20 cellular contexts compared by ENCODE assay signal in the genomic region with DNA sequence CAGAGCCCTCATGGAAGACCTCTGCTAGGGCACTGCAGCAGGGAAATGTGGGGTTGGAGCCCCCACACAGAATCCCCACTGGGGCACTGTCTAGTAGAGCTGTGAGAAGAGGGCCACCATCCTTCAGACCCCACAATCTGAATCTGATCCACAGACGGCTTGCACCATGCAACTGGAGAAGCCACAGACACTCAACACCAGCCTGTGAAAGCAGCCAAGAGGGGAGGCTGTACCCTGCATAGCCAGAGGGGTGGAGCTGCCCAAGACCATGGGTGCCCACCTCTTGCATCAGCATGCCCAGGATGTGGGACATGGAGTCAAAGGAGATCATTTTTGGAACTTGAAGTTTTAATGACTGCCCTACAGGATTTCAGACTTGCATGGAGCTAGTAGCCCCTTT. TPM values are rescaled to one million over a fixed set of nuclear protein-coding genes. Genes with fewer than 3 reads are reported as not detected.
"Had no signal": no experiment of that assay in that cellular context is flagged by ENCODE, and none has a peak within 500 bp of the region (broad histone marks: within the 10 kb centered on the region; RNA-seq: fewer than 3 reads in every experiment).

No MANE protein-coding gene starts in this region.

- ATAC-seq: activated T-helper 17 cell treated with anti-CD3 and anti-CD28 coated beads, Interleukin-2, amount 50 U/mL, for 72 hours; body of pancreas; heart right ventricle; left lobe of liver; lower lobe of right lung; mucosa of descending colon; sciatic nerve; stimulated activated effector memory CD8-positive, alpha-beta T cell treated with anti-CD3 and anti-CD28 coated beads, Interleukin-12 subunit alpha, Interleukin-12 subunit beta, amount 100 ng/mL, for 72 hours had no signal

- H3K4me3 ChIP-seq: body of pancreas, cardiac muscle cell, heart right ventricle, lower lobe of right lung, mucosa of descending colon, neural progenitor cell, transverse colon, vagina had no signal

- DNase-seq: activated CD4-positive, alpha-beta T cell treated with anti-CD3 and anti-CD28 coated beads, Interleukin-2, amount 50 U/mL, for 1 hour; anterior cingulate cortex; body of pancreas; erythroblast; foreskin fibroblast; heart right ventricle; kidney; lower lobe of right lung; mesendoderm; mucosa of descending colon; small intestine; stimulated activated CD4-positive, alpha-beta T cell treated with anti-CD3 and anti-CD28 coated beads, Interleukin-2, amount 100 ng/mL, for 24 hours; transverse colon had no signal

- H3K4me2 ChIP-seq: neural progenitor cell had no signal

- H3K27ac Mint-ChIP-seq: activated T-helper 17 cell treated with anti-CD3 and anti-CD28 coated beads, Interleukin-2, amount 50 U/mL, for 72 hours; neural progenitor cell had no signal

- H2AFZ ChIP-seq: neural progenitor cell had no signal

- H3K36me3 ChIP-seq: cardiac muscle cell, heart right ventricle, lower lobe of right lung, neural progenitor cell, transverse colon, vagina had no signal

- H3K27me3 ChIP-seq: body of pancreas, cardiac muscle cell, heart right ventricle, neural progenitor cell, transverse colon, vagina had no signal

- H3K27me3 Mint-ChIP-seq: activated T-helper 17 cell treated with anti-CD3 and anti-CD28 coated beads, Interleukin-2, amount 50 U/mL, for 72 hours had no signal

- H3K4me3 Mint-ChIP-seq: activated T-helper 17 cell treated with anti-CD3 and anti-CD28 coated beads, Interleukin-2, amount 50 U/mL, for 72 hours; neural progenitor cell; stimulated activated effector memory CD8-positive, alpha-beta T cell treated with anti-CD3 and anti-CD28 coated beads, Interleukin-12 subunit alpha, Interleukin-12 subunit beta, amount 100 ng/mL, for 72 hours had no signal

- H3K4me1 ChIP-seq: body of pancreas, lower lobe of right lung, neural progenitor cell, vagina had no signal

- H3K27ac ChIP-seq: body of pancreas, cardiac muscle cell, heart right ventricle, lower lobe of right lung, neural progenitor cell, transverse colon, vagina had no signal

- H3K9ac ChIP-seq: neural progenitor cell had no signal

- H3K9me3 ChIP-seq: body of pancreas, lower lobe of right lung, mucosa of descending colon, transverse colon, vagina had no signal

- H3K36me3 Mint-ChIP-seq: neural progenitor cell; stimulated activated effector memory CD8-positive, alpha-beta T cell treated with anti-CD3 and anti-CD28 coated beads, Interleukin-12 subunit alpha, Interleukin-12 subunit beta, amount 100 ng/mL, for 72 hours had no signal

RNA-seq across cellular contexts. Expression of a gene that starts 6.5 kb away (rescaled TPM):
- polyA plus RNA-seq: cardiac muscle cell had no signal
